Comparison of ENCODE assay signal across 30 cellular contexts in genomic region chr15:91202510-91202909, GRCh38.
"Had no signal": no experiment of that assay in that cellular context is flagged by ENCODE, and none has a peak within 500 bp of the region (broad histone marks: within the 10 kb centered on the region; RNA-seq: fewer than 3 reads in every experiment).

No MANE protein-coding gene starts in this region.

- H3K4me3 Mint-ChIP-seq: mesothelial cell of epicardium; naive B cell; naive thymus-derived CD8-positive, alpha-beta T cell had no signal

- FAIRE-seq: colon, endometrium, kidney had no signal

- H3K36me3 ChIP-seq: esophagus squamous epithelium, gastrocnemius medialis, heart right ventricle, left ventricle myocardium inferior, lower lobe of right lung had no signal

- H3K9me3 ChIP-seq: esophagus squamous epithelium, gastrocnemius medialis, heart right ventricle, left ventricle myocardium inferior, lower lobe of right lung, mucosa of descending colon had no signal

- H3K27ac ChIP-seq: coronary artery, epithelial cell of prostate, esophagus squamous epithelium, gastrocnemius medialis, heart right ventricle, left ventricle myocardium inferior, lower lobe of right lung had no signal

- H3K36me3 Mint-ChIP-seq: mesothelial cell of epicardium; naive B cell; naive thymus-derived CD8-positive, alpha-beta T cell had no signal

- H3K9me3 Mint-ChIP-seq: mesothelial cell of epicardium; naive B cell; naive thymus-derived CD8-positive, alpha-beta T cell had no signal

- ATAC-seq: esophagus mucosa; gastrocnemius medialis; heart right ventricle; left colon; left lobe of liver; lower lobe of right lung; mucosa of descending colon; naive thymus-derived CD8-positive, alpha-beta T cell had no signal

- H3K4me1 ChIP-seq: esophagus squamous epithelium, gastrocnemius medialis, left ventricle myocardium inferior, lower lobe of right lung had no signal

- H3K27me3 ChIP-seq: dorsolateral prefrontal cortex, heart right ventricle had no signal

- H3K4me3 ChIP-seq: coronary artery, dorsolateral prefrontal cortex, esophagus squamous epithelium, gastrocnemius medialis, heart right ventricle, left ventricle myocardium inferior, lower lobe of right lung, mucosa of descending colon had no signal

- H3K27ac Mint-ChIP-seq: mesothelial cell of epicardium; naive B cell; naive thymus-derived CD8-positive, alpha-beta T cell had no signal

- H3K4me1 Mint-ChIP-seq: naive B cell; naive thymus-derived CD8-positive, alpha-beta T cell had no signal

- DNase-seq: dermis blood vessel endothelial cell; dorsolateral prefrontal cortex; effector CD4-positive, alpha-beta T cell; effector memory CD4-positive, alpha-beta T cell; erythroblast; esophagus squamous epithelium; foreskin fibroblast; foreskin melanocyte; gastrocnemius medialis; glutamatergic neuron; head of caudate nucleus; heart right ventricle; hippocampal formation; islet precursor cell; kidney; kidney glomerular epithelial cell; left colon; left ventricle myocardium inferior; lower lobe of right lung; mesenchymal stem cell; mucosa of descending colon; naive B cell; naive thymus-derived CD8-positive, alpha-beta T cell had no signal
